10 cellular contexts compared by ENCODE assay signal in genomic region chr9:119963258-119963797, GRCh38.
A peak's percentile ranks its signal among the peaks of the same experiment; 100 is the strongest.
DNase-seq lines count a peak whose midpoint lies in the region; ATAC-seq and TF ChIP-seq lines count a peak whose summit lies in the region.
"Had no signal": no experiment of that assay in that cellular context is flagged by ENCODE, and none has a peak within 500 bp of the region (broad histone marks: within the 10 kb centered on the region; RNA-seq: fewer than 3 reads in every experiment).

No MANE protein-coding gene starts in this region.

- peak overlapping the region; percentile 89 for H3K27ac Mint-ChIP-seq in WTC11
- H3K27ac Mint-ChIP-seq in glutamatergic neuron (ENCODE audit: unreplicated experiment), result no peak overlapping the region

- POLR2A ChIA-PET in WTC11 (lab: Charles Lee), result no interaction called here

- H3K4me3 Mint-ChIP-seq in WTC11 (no peak overlapping the region), glutamatergic neuron (ENCODE audit: unreplicated experiment) (no peak overlapping the region)
- H3K4me3 Mint-ChIP-seq: central memory CD8-positive, alpha-beta T cell had no signal

- H3K27me3 ChIP-seq in H7 (ENCODE audit: control insufficient read depth, insufficient read depth, low read length), result no peaks in the 10 kb centered on the region

- H3K27ac ChIP-seq in skin epidermis, result peak overlapping the region in 14 of 21 experiments; percentile 2 to 80 (median 34)

- peaks cover 44% of the 10 kb centered on the region for H3K4me1 Mint-ChIP-seq in WTC11
- peaks cover 10% of the 10 kb centered on the region for H3K4me1 Mint-ChIP-seq in glutamatergic neuron (ENCODE audit: low read depth, unreplicated experiment)
- H3K4me1 Mint-ChIP-seq: central memory CD8-positive, alpha-beta T cell had no signal

- H3K36me3 Mint-ChIP-seq in WTC11 (peaks cover 17% of the 10 kb centered on the region), glutamatergic neuron (ENCODE audit: unreplicated experiment) (no peaks in the 10 kb centered on the region)

- DNase-seq in H7, result peak; percentile 67
- peak; percentile 38 for DNase-seq in WTC11 (ENCODE audit: low spot score)
- peak; percentile 20 for DNase-seq in glutamatergic neuron
- no peak for DNase-seq in stimulated activated CD8-positive, alpha-beta memory T cell treated with anti-CD3 and anti-CD28 coated beads, Interleukin-4, amount 100 ng/mL, for 48 hours
- DNase-seq in MV-4-11 (lab: John Stamatoyannopoulos, UW), result no peak
- DNase-seq in NCI-H774 (lab: John Stamatoyannopoulos, UW), result no peak

- H3K9me3 Mint-ChIP-seq in WTC11 (peaks cover 14% of the 10 kb centered on the region), glutamatergic neuron (ENCODE audit: unreplicated experiment) (no peaks in the 10 kb centered on the region)

- no peak for TF ChIP-seq CTCF in WTC11 (IDR thresholded peaks at IDR 0.05)
- TF ChIP-seq CTCF in glutamatergic neuron (IDR thresholded peaks at IDR 0.05; ENCODE audit: partially characterized antibody, unreplicated experiment), result no peak

- ATAC-seq in WTC11 (peak; percentile 71), GM18502 (IDR thresholded peaks at IDR 0.05; ENCODE audit: poor library complexity, unreplicated experiment) (no peak)
- ATAC-seq: PC-3 had no signal

- no peak overlapping the region for H3K4me3 ChIP-seq in H7 (ENCODE audit: insufficient read depth, low read depth, low read length)
- no peak overlapping the region for H3K4me3 ChIP-seq in skin epidermis

- H3K27me3 Mint-ChIP-seq in WTC11 (ENCODE audit: low read depth) (peaks cover 3% of the 10 kb centered on the region; the same call in 1 of the 2 replicates), glutamatergic neuron (ENCODE audit: unreplicated experiment) (peaks cover 4% of the 10 kb centered on the region)

- CTCF ChIA-PET in WTC11 (lab: Charles Lee), result interaction anchor here (0.8 to 1.6 kb wide), 3 partner anchors 108 to 336 kb away, joined by 3 read pairs; no protein-coding TSS in a partner anchor

- H3K36me3 ChIP-seq in H7 (replicated peaks; ENCODE audit: control insufficient read depth, insufficient read depth, low read length), result no peaks in the 10 kb centered on the region

TF ChIP-seq in WTC11, 78 proteins besides CTCF, POLR2A, EP300 and RAD21:
- TF ChIP-seq ZNF219 (CRISPR knock-in tag; IDR thresholded peaks at IDR 0.05; ENCODE audit: borderline replicate concordance) (no peak), NFYB (CRISPR knock-in tag; conservative IDR thresholded peaks at IDR 0.05; ENCODE audit: low read depth) (peak; percentile 64), CBFB (CRISPR knock-in tag; IDR thresholded peaks at IDR 0.05; ENCODE audit: low read depth) (no peak), OVOL2 (CRISPR knock-in tag; IDR thresholded peaks at IDR 0.05; ENCODE audit: borderline replicate concordance) (no peak), GTF2I (CRISPR knock-in tag; conservative IDR thresholded peaks at IDR 0.05) (0 out of 2 replicates have a peak, but pooled peaks have one; percentile 70), AFF4 (CRISPR knock-in tag; IDR thresholded peaks at IDR 0.05; ENCODE audit: borderline replicate concordance) (no peak), MXD4 (CRISPR knock-in tag; IDR thresholded peaks at IDR 0.05; ENCODE audit: borderline replicate concordance) (no peak), AR (CRISPR knock-in tag; IDR thresholded peaks at IDR 0.05) (no peak), KAT7 (CRISPR knock-in tag; IDR thresholded peaks at IDR 0.05; ENCODE audit: borderline replicate concordance) (no peak), ZNF425 (CRISPR knock-in tag; conservative IDR thresholded peaks at IDR 0.05) (no peak)
- TF ChIP-seq, protein P1, sequence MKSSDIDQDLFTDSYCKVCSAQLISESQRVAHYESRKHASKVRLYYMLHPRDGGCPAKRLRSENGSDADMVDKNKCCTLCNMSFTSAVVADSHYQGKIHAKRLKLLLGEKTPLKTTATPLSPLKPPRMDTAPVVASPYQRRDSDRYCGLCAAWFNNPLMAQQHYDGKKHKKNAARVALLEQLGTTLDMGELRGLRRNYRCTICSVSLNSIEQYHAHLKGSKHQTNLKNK (CRISPR knock-in tag; IDR thresholded peaks at IDR 0.05), result no peak
- TF ChIP-seq, protein P2, sequence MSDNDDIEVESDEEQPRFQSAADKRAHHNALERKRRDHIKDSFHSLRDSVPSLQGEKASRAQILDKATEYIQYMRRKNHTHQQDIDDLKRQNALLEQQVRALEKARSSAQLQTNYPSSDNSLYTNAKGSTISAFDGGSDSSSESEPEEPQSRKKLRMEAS (CRISPR knock-in tag; IDR thresholded peaks at IDR 0.05), result 0 out of 2 replicates have a peak, but pooled peaks have one; percentile 5

Comparison
In these comparisons a context has a peak if more than half of its experiments do, and no peak if none do; other contexts are left out.
1. DNase-seq: peak in H7 (single experiment), WTC11 (single experiment) and glutamatergic neuron (single experiment); none in stimulated activated CD8-positive, alpha-beta memory T cell treated with anti-CD3 and anti-CD28 coated beads, Interleukin-4, amount 100 ng/mL, for 48 hours (single experiment), MV-4-11 (single experiment) and NCI-H774 (single experiment).